ENCODE assay signal across 14 cellular contexts in the genomic region with DNA sequence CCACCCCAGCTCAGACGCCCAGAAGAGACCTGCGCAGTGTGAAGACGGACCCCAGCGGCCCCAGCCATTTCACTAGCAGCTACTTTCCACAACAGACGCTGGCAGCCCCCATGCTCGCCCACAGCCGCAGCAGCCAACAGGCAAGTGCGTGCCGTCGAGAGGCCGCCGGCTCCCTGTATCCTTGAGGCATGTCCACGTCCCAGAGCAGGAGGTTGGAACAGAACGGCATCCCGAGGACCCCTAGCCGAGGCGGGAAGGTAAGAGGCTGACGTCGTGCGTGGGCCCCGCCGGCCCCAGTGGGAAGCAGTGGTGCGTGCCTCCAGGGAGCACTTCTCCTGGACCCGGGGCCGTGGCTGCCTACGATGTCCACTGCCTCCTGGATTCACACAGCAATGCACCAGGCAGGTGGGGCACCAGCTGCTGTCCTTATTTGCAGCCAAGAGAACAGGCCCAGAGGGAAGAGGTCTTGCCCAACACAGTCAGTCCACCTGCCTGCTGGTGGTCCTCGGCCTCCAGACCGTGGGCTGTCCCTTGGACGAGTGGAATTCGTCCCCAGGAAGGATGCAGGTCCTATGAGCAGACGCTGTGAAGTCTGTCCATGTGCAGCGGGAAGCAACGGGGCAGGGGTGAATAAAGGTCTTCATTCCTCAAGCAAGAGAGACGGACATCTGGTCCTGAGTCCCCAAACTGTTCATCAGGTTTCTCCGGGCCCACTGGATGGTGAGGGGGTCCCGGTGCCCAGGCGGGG. TPM values are rescaled to one million over a fixed set of nuclear protein-coding genes. Genes with fewer than 3 reads are reported as not detected.
DNase-seq lines count a peak whose midpoint lies in the region; ATAC-seq and TF ChIP-seq lines count a peak whose summit lies in the region.
"Had no signal": no experiment of that assay in that cellular context is flagged by ENCODE, and none has a peak within 500 bp of the region (broad histone marks: within the 10 kb centered on the region; RNA-seq: fewer than 3 reads in every experiment).

No MANE protein-coding gene starts in this region.

- no peak for TF ChIP-seq POLR2A in suprapubic skin (IDR thresholded peaks at IDR 0.05)

- no peak overlapping the region for H3K4me3 Mint-ChIP-seq in activated naive CD4-positive, alpha-beta T cell treated with anti-CD3 and anti-CD28 coated beads for 36 hours
- H3K4me3 Mint-ChIP-seq in central memory CD8-positive, alpha-beta T cell = peak overlapping the region; percentile 28
- no peak overlapping the region for H3K4me3 Mint-ChIP-seq in stimulated activated effector memory CD8-positive, alpha-beta T cell treated with anti-CD3 and anti-CD28 coated beads, Interleukin-12 subunit alpha, Interleukin-12 subunit beta, amount 100 ng/mL, for 72 hours
- H3K4me3 Mint-ChIP-seq: activated CD8-positive, alpha-beta memory T cell treated with anti-CD3 and anti-CD28 coated beads, Interleukin-2, amount 10 ng/mL, durations not matched to agents 7 days and 5 days had no signal

- intact Hi-C loops in activated naive CD4-positive, alpha-beta T cell treated with anti-CD3 and anti-CD28 coated beads for 36 hours (cut with micrococcal nuclease) = no loop called here

- peak overlapping the region; percentile 68 for H3K27ac Mint-ChIP-seq in activated naive CD4-positive, alpha-beta T cell treated with anti-CD3 and anti-CD28 coated beads for 36 hours
- peak overlapping the region; percentile 80 for H3K27ac Mint-ChIP-seq in central memory CD8-positive, alpha-beta T cell (ENCODE audit: low read depth)
- peak overlapping the region; percentile 93 for H3K27ac Mint-ChIP-seq in stimulated activated effector memory CD8-positive, alpha-beta T cell treated with anti-CD3 and anti-CD28 coated beads, Interleukin-12 subunit alpha, Interleukin-12 subunit beta, amount 100 ng/mL, for 72 hours
- H3K27ac Mint-ChIP-seq: activated CD8-positive, alpha-beta memory T cell treated with anti-CD3 and anti-CD28 coated beads, Interleukin-2, amount 10 ng/mL, durations not matched to agents 7 days and 5 days had no signal

- no peaks in the 10 kb centered on the region for H3K27me3 Mint-ChIP-seq in activated naive CD4-positive, alpha-beta T cell treated with anti-CD3 and anti-CD28 coated beads for 36 hours (ENCODE audit: low read depth)
- no peaks in the 10 kb centered on the region for H3K27me3 Mint-ChIP-seq in central memory CD8-positive, alpha-beta T cell
- H3K27me3 Mint-ChIP-seq: activated CD8-positive, alpha-beta memory T cell treated with anti-CD3 and anti-CD28 coated beads, Interleukin-2, amount 10 ng/mL, durations not matched to agents 7 days and 5 days had no signal

- H3K36me3 Mint-ChIP-seq in activated naive CD4-positive, alpha-beta T cell treated with anti-CD3 and anti-CD28 coated beads for 36 hours (ENCODE audit: low read depth) = peaks cover 37% of the 10 kb centered on the region
- H3K36me3 Mint-ChIP-seq in central memory CD8-positive, alpha-beta T cell (ENCODE audit: insufficient read depth) = peaks cover 52% of the 10 kb centered on the region
- peaks cover 99% of the 10 kb centered on the region for H3K36me3 Mint-ChIP-seq in stimulated activated effector memory CD8-positive, alpha-beta T cell treated with anti-CD3 and anti-CD28 coated beads, Interleukin-12 subunit alpha, Interleukin-12 subunit beta, amount 100 ng/mL, for 72 hours

- ATAC-seq in RWPE2 (ENCODE audit: low read depth) = no peak
- no peak for ATAC-seq in central memory CD8-positive, alpha-beta T cell (replicated peaks; ENCODE audit: extremely low read depth, poor library complexity, severe bottlenecking)
- no peak for ATAC-seq in stimulated activated effector memory CD8-positive, alpha-beta T cell treated with anti-CD3 and anti-CD28 coated beads, Interleukin-12 subunit alpha, Interleukin-12 subunit beta, amount 100 ng/mL, for 72 hours
- ATAC-seq in activated CD4-positive, CD25-positive, alpha-beta regulatory T cell treated with anti-CD3 and anti-CD28 coated beads, Interleukin-2, amount 50 U/mL, for 24 hours = no peak
- ATAC-seq: activated CD8-positive, alpha-beta memory T cell treated with anti-CD3 and anti-CD28 coated beads, Interleukin-2, amount 10 ng/mL, durations not matched to agents 7 days and 5 days; sciatic nerve had no signal

- no peaks in the 10 kb centered on the region for H3K4me1 Mint-ChIP-seq in activated naive CD4-positive, alpha-beta T cell treated with anti-CD3 and anti-CD28 coated beads for 36 hours (ENCODE audit: low read depth)
- no peaks in the 10 kb centered on the region for H3K4me1 Mint-ChIP-seq in central memory CD8-positive, alpha-beta T cell
- peaks cover 11% of the 10 kb centered on the region for H3K4me1 Mint-ChIP-seq in stimulated activated effector memory CD8-positive, alpha-beta T cell treated with anti-CD3 and anti-CD28 coated beads, Interleukin-12 subunit alpha, Interleukin-12 subunit beta, amount 100 ng/mL, for 72 hours
- H3K4me1 Mint-ChIP-seq: activated CD8-positive, alpha-beta memory T cell treated with anti-CD3 and anti-CD28 coated beads, Interleukin-2, amount 10 ng/mL, durations not matched to agents 7 days and 5 days had no signal

- no peaks in the 10 kb centered on the region for H3K27me3 ChIP-seq in RWPE2 (ENCODE audit: insufficient read depth, poor library complexity, severe bottlenecking)
- no peaks in the 10 kb centered on the region for H3K27me3 ChIP-seq in suprapubic skin

- TF ChIP-seq CTCF in RWPE2 (IDR thresholded peaks at IDR 0.05; ENCODE audit: poor library complexity, severe bottlenecking) = no peak
- TF ChIP-seq CTCF in suprapubic skin (IDR thresholded peaks at IDR 0.05) = no peak

- TF ChIP-seq EP300 in suprapubic skin (IDR thresholded peaks at IDR 0.05) = no peak

- CTCF ChIA-PET in activated naive CD4-positive, alpha-beta T cell treated with anti-CD3 and anti-CD28 coated beads for 36 hours (lab: Charles Lee) = no interaction called here

- WGBS in suprapubic skin = 85% methylated on average over 16 of the region's 37 CpGs

- no peak overlapping the region for H3K4me3 ChIP-seq in RWPE2 (ENCODE audit: severe bottlenecking)
- no peak overlapping the region for H3K4me3 ChIP-seq in suprapubic skin

- no peaks in the 10 kb centered on the region for H3K9me3 Mint-ChIP-seq in activated naive CD4-positive, alpha-beta T cell treated with anti-CD3 and anti-CD28 coated beads for 36 hours
- no peaks in the 10 kb centered on the region for H3K9me3 Mint-ChIP-seq in central memory CD8-positive, alpha-beta T cell
- no peaks in the 10 kb centered on the region for H3K9me3 Mint-ChIP-seq in stimulated activated effector memory CD8-positive, alpha-beta T cell treated with anti-CD3 and anti-CD28 coated beads, Interleukin-12 subunit alpha, Interleukin-12 subunit beta, amount 100 ng/mL, for 72 hours

- peaks cover 3% of the 10 kb centered on the region for H3K4me1 ChIP-seq in RWPE2 (ENCODE audit: insufficient read depth, poor library complexity, severe bottlenecking)
- peaks cover 8% of the 10 kb centered on the region for H3K4me1 ChIP-seq in suprapubic skin

- DNase-seq in activated naive CD4-positive, alpha-beta T cell treated with anti-CD3 and anti-CD28 coated beads for 36 hours = no peak
- DNase-seq in activated naive CD4-positive, alpha-beta T cell treated with anti-CD3 and anti-CD28 coated beads, Interleukin-2, amount 50 U/mL, for 16 hours = no peak
- peak; percentile 72 for DNase-seq in RWPE2 (ENCODE audit: low spot score)
- DNase-seq in central memory CD8-positive, alpha-beta T cell (ENCODE audit: low spot score in 2 of 2) = no peak
- DNase-seq in stimulated activated effector memory CD8-positive, alpha-beta T cell treated with anti-CD3 and anti-CD28 coated beads, Interleukin-12 subunit alpha, Interleukin-12 subunit beta, amount 100 ng/mL, for 72 hours (ENCODE audit: low spot score in 2 of 2) = no peak
- DNase-seq in suprapubic skin (ENCODE audit: low spot score in 2 of 2) = no peak
- no peak for DNase-seq in iPS-NIHi11 (ENCODE audit: low spot score)
- DNase-seq: activated CD8-positive, alpha-beta memory T cell treated with anti-CD3 and anti-CD28 coated beads, Interleukin-2, amount 10 ng/mL, durations not matched to agents 7 days and 5 days; amniotic stem cell; KBM-7; NCI-H2107; RPMI8226 had no signal

- H3K27ac ChIP-seq in RWPE2 (ENCODE audit: poor library complexity, severe bottlenecking) = peak overlapping the region; percentile 65
- H3K27ac ChIP-seq in suprapubic skin = no peak overlapping the region

- H3K36me3 ChIP-seq in RWPE2 (ENCODE audit: low read depth) = peaks cover 64% of the 10 kb centered on the region
- H3K36me3 ChIP-seq in suprapubic skin = peaks cover 29% of the 10 kb centered on the region

- H3K9me3 ChIP-seq in RWPE2 (ENCODE audit: severe bottlenecking) (no peaks in the 10 kb centered on the region), suprapubic skin (no peaks in the 10 kb centered on the region)

RNA-seq across cellular contexts. Expression of gene SLC7A5, which starts 38.5 kb away (rescaled TPM):
- 100 to 1,000 TPM; 343 to 346 TPM for total RNA-seq in activated naive CD4-positive, alpha-beta T cell treated with anti-CD3 and anti-CD28 coated beads for 36 hours
- total RNA-seq in suprapubic skin = 10 to 100 TPM in 3 of 4 donors, 1 to 10 TPM in 1; 10.0 to 99.4 (median 61.1) TPM
